ENCODE assay signal across 8 cellular contexts in the genomic region with DNA sequence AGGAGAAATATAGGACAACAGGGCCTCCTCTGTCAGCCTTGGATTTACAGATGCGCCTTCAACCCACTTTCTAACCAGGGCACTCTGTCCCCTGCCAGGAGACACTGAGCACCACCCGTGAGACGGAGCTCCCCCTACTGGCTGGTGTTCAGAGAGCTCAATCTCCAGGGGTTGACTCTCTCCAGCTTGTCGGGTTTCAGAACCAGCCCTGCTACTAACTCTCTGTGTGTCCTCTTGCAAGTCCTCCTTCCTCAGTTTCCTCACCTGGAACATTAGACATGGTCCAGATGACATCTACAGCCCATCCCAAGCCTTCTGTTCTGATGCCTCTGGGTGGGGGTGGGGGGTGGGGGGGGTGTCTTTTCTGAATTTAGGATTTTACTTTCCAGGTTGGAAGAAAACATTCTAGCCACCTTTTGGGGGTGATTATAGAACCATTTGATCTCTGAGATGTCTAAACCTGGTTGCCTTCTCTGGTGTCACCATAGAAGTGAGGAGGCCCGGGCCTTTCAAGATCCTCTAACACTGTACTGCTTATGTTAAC.
A peak's percentile ranks its signal among the peaks of the same experiment; 100 is the strongest.
DNase-seq lines count a peak whose midpoint lies in the region; ATAC-seq and TF ChIP-seq lines count a peak whose summit lies in the region.

No MANE protein-coding gene starts in this region.

- TF ChIP-seq CTCF in OCI-LY7 (conservative IDR thresholded peaks at IDR 0.05; ENCODE audit: low read length) = peak; percentile 77
- peak; percentile 68 to 81 for TF ChIP-seq CTCF in fibroblast of lung (conservative IDR thresholded peaks at IDR 0.05 in 1 of 2, IDR thresholded peaks at IDR 0.05 in 1 of 2; ENCODE audit: low read depth in 1 of 2, low read length in 2 of 2)
- peak; percentile 63 for TF ChIP-seq CTCF in natural killer cell (IDR thresholded peaks at IDR 0.05)

- H3K4me2 ChIP-seq in OCI-LY7 (ENCODE audit: low read length) (peak overlapping the region; percentile 90), fibroblast of lung (ENCODE audit: extremely low read depth, insufficient read depth, low read length) (no peak overlapping the region)

- no TSS peak for BruUV-seq in OCI-LY7 (replicated peaks; lab: Mats Ljungman, UMichigan)

- no peaks in the 10 kb centered on the region for H3K9me3 Mint-ChIP-seq in natural killer cell

- no peaks in the 10 kb centered on the region for H3K4me1 Mint-ChIP-seq in natural killer cell

- DNase-seq in ELR (ENCODE audit: low read depth) (peak; percentile 58), OCI-LY7 (ENCODE audit: low spot score) (peak; percentile 87), fibroblast of lung (ENCODE audit: low read depth in 2 of 2) (peak; percentile 53 to 66), natural killer cell (peak; percentile 44), COR-L47 (lab: John Stamatoyannopoulos, UW) (no peak)
- DNase-seq in activated T-cell treated with anti-CD3 and anti-CD28 coated beads, Interleukin-2, amount 50 U/mL, for 1 hour = peak; percentile 53
- DNase-seq in stimulated activated naive CD4-positive, alpha-beta T cell (lab: John Stamatoyannopoulos, UW) = peak; percentile 5 to 60 (median 28)

- intact Hi-C loops in OCI-LY7 (cut with micrococcal nuclease; ENCODE audit: unreplicated experiment) = loop anchor here (1.0 to 2.0 kb wide), 3 partner anchors 354 to 611 kb away; no protein-coding TSS in a partner anchor
- intact Hi-C loops in natural killer cell (cut with micrococcal nuclease) = loop anchor here (1.0 to 5.0 kb wide), 2 partner anchors 445 to 610 kb away; no protein-coding TSS in a partner anchor

- H3K36me3 Mint-ChIP-seq in natural killer cell = no peaks in the 10 kb centered on the region

- H3K4me3 ChIP-seq in OCI-LY7 (ENCODE audit: low read depth, low read length, poor library complexity, severe bottlenecking) (peak overlapping the region; percentile 54), fibroblast of lung (replicated peaks in 1 of 4; ENCODE audit: control extremely low read depth in 1 of 4, insufficient read depth in 1 of 4, low read depth in 3 of 4, low read length in 4 of 4) (no peak overlapping the region)

- H3K79me2 ChIP-seq in OCI-LY7 (ENCODE audit: insufficient read depth, low read depth, low read length) = no peaks in the 10 kb centered on the region
- H3K79me2 ChIP-seq in fibroblast of lung (ENCODE audit: control insufficient read depth, insufficient read depth, low read length) = no peaks in the 10 kb centered on the region

- H3K9ac ChIP-seq in fibroblast of lung (ENCODE audit: insufficient read depth, low read length) = no peak overlapping the region

- H3K9me2 ChIP-seq in OCI-LY7 (ENCODE audit: insufficient read depth, low read length) = no peaks in the 10 kb centered on the region

- H3K4me1 ChIP-seq in OCI-LY7 (ENCODE audit: insufficient read depth, low read length, poor library complexity, severe bottlenecking) (peaks cover 28% of the 10 kb centered on the region), fibroblast of lung (ENCODE audit: control insufficient read depth, extremely low read depth, insufficient read depth, low read length) (no peaks in the 10 kb centered on the region)

- CTCF ChIA-PET in OCI-LY7 (lab: Charles Lee; ENCODE audit: unreplicated experiment) = interaction anchor here (1.1 to 1.6 kb wide), 2 partner anchors 8 to 441 kb away, joined by 3 read pairs; no protein-coding TSS in a partner anchor

- H3K27me3 Mint-ChIP-seq in natural killer cell (ENCODE audit: low read depth in 2 of 2) = peaks cover 15 to 24% of the 10 kb centered on the region in 2 donors

- ATAC-seq in HG03432 (IDR thresholded peaks at IDR 0.05; ENCODE audit: unreplicated experiment) (peak; percentile 60), natural killer cell (peak in 2 of 3 donors; percentile 73 to 81)

- H3K36me3 ChIP-seq in OCI-LY7 (ENCODE audit: insufficient read depth, low read length) (no peaks in the 10 kb centered on the region), fibroblast of lung (ENCODE audit: control insufficient read depth, insufficient read depth, low read length) (no peaks in the 10 kb centered on the region)

- H3K9me3 ChIP-seq in OCI-LY7 (ENCODE audit: low read length) = no peaks in the 10 kb centered on the region
- H3K9me3 ChIP-seq in fibroblast of lung (ENCODE audit: control insufficient read depth, insufficient read depth, low read depth, low read length) = no peaks in the 10 kb centered on the region

- no peak overlapping the region for H3K27ac Mint-ChIP-seq in natural killer cell

- POLR2A ChIA-PET in OCI-LY7 (lab: Charles Lee) = interaction anchor here (0.6 to 1.1 kb wide), 8 partner anchors 16 to 626 kb away, joined by 3 to 4 read pairs (median 3); no protein-coding TSS in a partner anchor

- H2AFZ ChIP-seq in OCI-LY7 (ENCODE audit: low read length) (peak overlapping the region; percentile 98; the same call in 1 of the 2 replicates), fibroblast of lung (ENCODE audit: low read length) (no peak overlapping the region)

- no peaks in the 10 kb centered on the region for H3K27me3 ChIP-seq in fibroblast of lung (ENCODE audit: control insufficient read depth, insufficient read depth, low read length)

- H4K20me1 ChIP-seq in OCI-LY7 (ENCODE audit: insufficient read depth, low read length) = no peaks in the 10 kb centered on the region
- H4K20me1 ChIP-seq in fibroblast of lung (ENCODE audit: control insufficient read depth, extremely low read depth, insufficient read depth, low read length) = no peaks in the 10 kb centered on the region

- H3K27ac ChIP-seq in OCI-LY7 (ENCODE audit: low read depth, low read length, poor library complexity, severe bottlenecking) (peak overlapping the region; percentile 90), fibroblast of lung (ENCODE audit: insufficient read depth, low read length) (no peak overlapping the region)

- no peak overlapping the region for H3K4me3 Mint-ChIP-seq in natural killer cell
